ENCODE assay signal across 2 cellular contexts in the genomic region with DNA sequence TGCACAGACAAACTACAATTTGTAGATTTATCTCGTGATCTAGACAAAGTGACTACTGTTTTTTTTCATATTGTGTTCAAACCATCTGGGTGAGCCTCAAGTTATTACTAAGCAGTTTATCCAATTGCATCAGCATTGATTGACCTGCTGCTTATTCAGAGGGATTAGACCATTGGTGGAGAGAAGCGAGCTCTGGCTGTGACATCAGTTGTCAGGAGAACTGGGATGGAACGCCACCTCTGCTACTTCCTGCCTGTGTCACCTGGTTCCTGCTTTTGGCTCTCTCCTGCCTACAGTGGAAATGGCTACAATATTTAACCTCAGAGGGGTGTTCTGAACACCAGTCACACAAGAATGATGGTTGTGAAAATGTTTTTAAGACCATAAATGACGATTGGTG.
TF ChIP-seq lines count a peak whose summit lies in the region.

No MANE protein-coding gene starts in this region.

TF ChIP-seq in A549, 52 proteins besides CTCF, POLR2A, EP300 and RAD21:
- TF ChIP-seq SMC3 (IDR thresholded peaks at IDR 0.05) (no peak), EHMT2 (IDR thresholded peaks at IDR 0.05; ENCODE audit: low read depth) (no peak), RFX5 (IDR thresholded peaks at IDR 0.05) (0 out of 2 replicates have a peak, but pooled peaks have one; percentile 20), FOSB (CRISPR knock-in tag; IDR thresholded peaks at IDR 0.05) (no peak)
- TF ChIP-seq, protein P1, sequence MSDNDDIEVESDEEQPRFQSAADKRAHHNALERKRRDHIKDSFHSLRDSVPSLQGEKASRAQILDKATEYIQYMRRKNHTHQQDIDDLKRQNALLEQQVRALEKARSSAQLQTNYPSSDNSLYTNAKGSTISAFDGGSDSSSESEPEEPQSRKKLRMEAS (IDR thresholded peaks at IDR 0.05): no peak

TF ChIP-seq in GM12878, 131 proteins besides CTCF, POLR2A, EP300 and RAD21:
- TF ChIP-seq RFX5 (IDR thresholded peaks at IDR 0.05; ENCODE audit: low read depth, low read length): peak; percentile 72
- TF ChIP-seq, protein P2, sequence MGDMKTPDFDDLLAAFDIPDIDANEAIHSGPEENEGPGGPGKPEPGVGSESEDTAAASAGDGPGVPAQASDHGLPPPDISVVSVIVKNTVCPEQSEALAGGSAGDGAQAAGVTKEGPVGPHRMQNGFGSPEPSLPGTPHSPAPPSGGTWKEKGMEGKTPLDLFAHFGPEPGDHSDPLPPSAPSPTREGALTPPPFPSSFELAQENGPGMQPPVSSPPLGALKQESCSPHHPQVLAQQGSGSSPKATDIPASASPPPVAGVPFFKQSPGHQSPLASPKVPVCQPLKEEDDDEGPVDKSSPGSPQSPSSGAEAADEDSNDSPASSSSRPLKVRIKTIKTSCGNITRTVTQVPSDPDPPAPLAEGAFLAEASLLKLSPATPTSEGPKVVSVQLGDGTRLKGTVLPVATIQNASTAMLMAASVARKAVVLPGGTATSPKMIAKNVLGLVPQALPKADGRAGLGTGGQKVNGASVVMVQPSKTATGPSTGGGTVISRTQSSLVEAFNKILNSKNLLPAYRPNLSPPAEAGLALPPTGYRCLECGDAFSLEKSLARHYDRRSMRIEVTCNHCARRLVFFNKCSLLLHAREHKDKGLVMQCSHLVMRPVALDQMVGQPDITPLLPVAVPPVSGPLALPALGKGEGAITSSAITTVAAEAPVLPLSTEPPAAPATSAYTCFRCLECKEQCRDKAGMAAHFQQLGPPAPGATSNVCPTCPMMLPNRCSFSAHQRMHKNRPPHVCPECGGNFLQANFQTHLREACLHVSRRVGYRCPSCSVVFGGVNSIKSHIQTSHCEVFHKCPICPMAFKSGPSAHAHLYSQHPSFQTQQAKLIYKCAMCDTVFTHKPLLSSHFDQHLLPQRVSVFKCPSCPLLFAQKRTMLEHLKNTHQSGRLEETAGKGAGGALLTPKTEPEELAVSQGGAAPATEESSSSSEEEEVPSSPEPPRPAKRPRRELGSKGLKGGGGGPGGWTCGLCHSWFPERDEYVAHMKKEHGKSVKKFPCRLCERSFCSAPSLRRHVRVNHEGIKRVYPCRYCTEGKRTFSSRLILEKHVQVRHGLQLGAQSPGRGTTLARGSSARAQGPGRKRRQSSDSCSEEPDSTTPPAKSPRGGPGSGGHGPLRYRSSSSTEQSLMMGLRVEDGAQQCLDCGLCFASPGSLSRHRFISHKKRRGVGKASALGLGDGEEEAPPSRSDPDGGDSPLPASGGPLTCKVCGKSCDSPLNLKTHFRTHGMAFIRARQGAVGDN (IDR thresholded peaks at IDR 0.05): no peak
- no peak for TF ChIP-seq SP1 (IDR thresholded peaks at IDR 0.05; ENCODE audit: low read depth, low read length)
- TF ChIP-seq NFYA (IDR thresholded peaks at IDR 0.05; ENCODE audit: borderline replicate concordance, low read depth, low read length): no peak
- TF ChIP-seq NR2C2 (IDR thresholded peaks at IDR 0.05; ENCODE audit: borderline replicate concordance, control insufficient read depth, insufficient read length, low read depth): no peak
- no peak for TF ChIP-seq BCL11A (IDR thresholded peaks at IDR 0.05; ENCODE audit: low read depth, low read length)
- peak; percentile 50; the same call in 1 of the 2 replicates for TF ChIP-seq CREM (IDR thresholded peaks at IDR 0.05; ENCODE audit: low read depth)
- TF ChIP-seq CHD2 (IDR thresholded peaks at IDR 0.05; ENCODE audit: borderline replicate concordance, low read depth, low read length): no peak
- TF ChIP-seq NFIC (IDR thresholded peaks at IDR 0.05; ENCODE audit: low read depth, low read length): no peak
- TF ChIP-seq, protein P3, sequence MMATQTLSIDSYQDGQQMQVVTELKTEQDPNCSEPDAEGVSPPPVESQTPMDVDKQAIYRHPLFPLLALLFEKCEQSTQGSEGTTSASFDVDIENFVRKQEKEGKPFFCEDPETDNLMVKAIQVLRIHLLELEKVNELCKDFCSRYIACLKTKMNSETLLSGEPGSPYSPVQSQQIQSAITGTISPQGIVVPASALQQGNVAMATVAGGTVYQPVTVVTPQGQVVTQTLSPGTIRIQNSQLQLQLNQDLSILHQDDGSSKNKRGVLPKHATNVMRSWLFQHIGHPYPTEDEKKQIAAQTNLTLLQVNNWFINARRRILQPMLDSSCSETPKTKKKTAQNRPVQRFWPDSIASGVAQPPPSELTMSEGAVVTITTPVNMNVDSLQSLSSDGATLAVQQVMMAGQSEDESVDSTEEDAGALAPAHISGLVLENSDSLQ (IDR thresholded peaks at IDR 0.05): 0 out of 2 replicates have a peak, but pooled peaks have one; percentile 14
- peak; percentile 82 for TF ChIP-seq CREB1 (IDR thresholded peaks at IDR 0.05; ENCODE audit: low read depth)
- TF ChIP-seq JUNB (IDR thresholded peaks at IDR 0.05): 0 out of 2 replicates have a peak, but pooled peaks have one; percentile 7
TF ChIP-seq in GM12878: peak in this region for 5.
